In the genomic region with DNA sequence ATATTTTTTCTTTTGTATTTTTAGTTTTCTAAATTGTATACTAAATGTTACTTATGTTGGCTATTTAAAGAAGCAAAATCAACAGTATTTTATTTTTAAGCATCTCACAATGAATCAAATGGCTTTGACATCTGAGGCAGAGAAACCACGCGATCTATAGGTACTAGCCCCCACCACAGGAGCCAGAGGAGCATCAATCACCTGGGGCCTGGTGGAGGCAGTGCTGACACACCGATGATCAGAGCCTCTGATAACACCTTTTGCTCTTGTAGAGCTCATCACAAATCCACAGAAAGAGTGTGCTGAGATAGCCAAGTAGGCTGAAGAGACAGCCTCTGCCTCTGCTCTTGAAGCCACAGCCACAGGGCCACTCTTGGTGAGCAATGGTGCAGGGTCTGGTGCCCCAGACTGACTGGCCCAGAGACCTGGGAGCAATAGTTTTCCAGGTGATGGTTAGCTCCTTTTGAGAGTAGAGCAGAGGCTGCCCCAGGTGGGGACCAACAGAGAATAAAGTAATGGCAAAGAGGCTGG, we compare ENCODE assay signal across 25 cellular contexts. TPM values are rescaled to one million over a fixed set of nuclear protein-coding genes. Genes with fewer than 3 reads are reported as not detected.
DNase-seq lines count a peak whose midpoint lies in the region; ATAC-seq and TF ChIP-seq lines count a peak whose summit lies in the region.
"Had no signal": no experiment of that assay in that cellular context is flagged by ENCODE, and none has a peak within 500 bp of the region (broad histone marks: within the 10 kb centered on the region; RNA-seq: fewer than 3 reads in every experiment).

No MANE protein-coding gene starts in this region.

- no peaks in the 10 kb centered on the region for H3K9me3 ChIP-seq in SK-N-SH
- H3K9me3 ChIP-seq: BLaER1 treated with 17β-estradiol and CSF1 and Interleukin-3, amounts not matched to agents 10 nM and 100 nM had no signal

- no peaks in the 10 kb centered on the region for H3K27me3 ChIP-seq in SK-N-SH (ENCODE audit: insufficient read depth)
- H3K27me3 ChIP-seq: BLaER1 treated with 17β-estradiol and CSF1 and Interleukin-3, amounts not matched to agents 10 nM and 100 nM had no signal

- H2AFZ ChIP-seq in SK-N-SH (ENCODE audit: low read depth) = no peak overlapping the region
- H2AFZ ChIP-seq: GM23248 had no signal

- POLR2A ChIA-PET in SK-N-SH (lab: Yijun Ruan, JAX) = no interaction called here
- POLR2A ChIA-PET in activated naive CD8-positive, alpha-beta T cell treated with anti-CD3 and anti-CD28 coated beads, Interleukin-2, amount 10 ng/mL, durations not matched to agents 7 days and 5 days (lab: Charles Lee) = no interaction called here

- no peak overlapping the region for H3K4me3 Mint-ChIP-seq in activated naive CD8-positive, alpha-beta T cell treated with anti-CD3 and anti-CD28 coated beads, Interleukin-2, amount 10 ng/mL, durations not matched to agents 7 days and 5 days
- no peak overlapping the region for H3K4me3 Mint-ChIP-seq in activated naive CD8-positive, alpha-beta T cell treated with anti-CD3 and anti-CD28 coated beads, Interleukin-2, amount 50 U/mL, for 24 hours
- no peak overlapping the region for H3K4me3 Mint-ChIP-seq in central memory CD8-positive, alpha-beta T cell
- H3K4me3 Mint-ChIP-seq in nephron progenitor cell = no peak overlapping the region
- H3K4me3 Mint-ChIP-seq: CD8-positive, alpha-beta T cell; H9; HFFc6 had no signal

- peak; percentile 23; the same call in 1 of the 2 replicates for TF ChIP-seq RAD21 in SK-N-SH (IDR thresholded peaks at IDR 0.05; ENCODE audit: low read length)

- TF ChIP-seq CTCF in SK-N-SH (IDR thresholded peaks at IDR 0.05) (no peak), nephron progenitor cell (IDR thresholded peaks at IDR 0.05) (no peak)

- WGBS in SK-N-SH (ENCODE audit: low lambda C conversion rate) = 85% methylated on average over 3 of the region's 3 CpGs

- no peak overlapping the region for H3K4me3 ChIP-seq in SK-N-SH (ENCODE audit: low read depth in 2 of 2, low read length in 1 of 2)
- H3K4me3 ChIP-seq: BLaER1 treated with 17β-estradiol and CSF1 and Interleukin-3, amounts not matched to agents 10 nM and 100 nM; GM23248 had no signal

- no peak overlapping the region for H3K9ac ChIP-seq in SK-N-SH
- H3K9ac ChIP-seq: BLaER1 treated with 17β-estradiol and CSF1 and Interleukin-3, amounts not matched to agents 10 nM and 100 nM; GM23248 had no signal

- no peak for ATAC-seq in SK-N-SH treated with all-trans-retinoic acid at 6 μM for 48 hours
- peak; percentile 54 for ATAC-seq in activated naive CD8-positive, alpha-beta T cell treated with anti-CD3 and anti-CD28 coated beads, Interleukin-2, amount 10 ng/mL, durations not matched to agents 7 days and 5 days (ENCODE audit: low read depth)
- no peak for ATAC-seq in activated naive CD8-positive, alpha-beta T cell treated with anti-CD3 and anti-CD28 coated beads, Interleukin-2, amount 50 U/mL, for 24 hours
- ATAC-seq in central memory CD8-positive, alpha-beta T cell (replicated peaks; ENCODE audit: extremely low read depth, poor library complexity, severe bottlenecking) = peak; percentile 32
- ATAC-seq in HG02970 (IDR thresholded peaks at IDR 0.05; ENCODE audit: low FRiP score, unreplicated experiment) = no peak
- ATAC-seq: CD8-positive, alpha-beta T cell; PC-3 had no signal

- no peaks in the 10 kb centered on the region for H3K4me1 Mint-ChIP-seq in activated naive CD8-positive, alpha-beta T cell treated with anti-CD3 and anti-CD28 coated beads, Interleukin-2, amount 10 ng/mL, durations not matched to agents 7 days and 5 days
- peaks cover 2% of the 10 kb centered on the region for H3K4me1 Mint-ChIP-seq in activated naive CD8-positive, alpha-beta T cell treated with anti-CD3 and anti-CD28 coated beads, Interleukin-2, amount 50 U/mL, for 24 hours
- peaks cover 17% of the 10 kb centered on the region for H3K4me1 Mint-ChIP-seq in central memory CD8-positive, alpha-beta T cell
- H3K4me1 Mint-ChIP-seq in nephron progenitor cell = no peaks in the 10 kb centered on the region
- H3K4me1 Mint-ChIP-seq: H9 had no signal

- H3K36me3 ChIP-seq in SK-N-SH (replicated peaks in 1 of 2; ENCODE audit: control insufficient read depth in 1 of 2, insufficient read depth in 2 of 2, low read length in 1 of 2) = peaks cover 35 to 49% of the 10 kb centered on the region in 2 experiments

- CTCF ChIA-PET in SK-N-SH (lab: Yijun Ruan, JAX) = interaction anchor here (1.1 to 2.0 kb wide), 4 partner anchors 11 to 228 kb away, joined by 3 to 10 read pairs (median 5); partner anchors contain the start of gene SLC25A1

- DNase-seq in SK-N-SH = no peak
- DNase-seq in activated naive CD8-positive, alpha-beta T cell treated with anti-CD3 and anti-CD28 coated beads, Interleukin-2, amount 10 ng/mL, durations not matched to agents 7 days and 5 days = no peak
- no peak for DNase-seq in activated naive CD8-positive, alpha-beta T cell treated with anti-CD3 and anti-CD28 coated beads, Interleukin-2, amount 50 U/mL, for 24 hours
- DNase-seq in central memory CD8-positive, alpha-beta T cell (ENCODE audit: low spot score in 2 of 2) = no peak
- no peak for DNase-seq in nephron progenitor cell
- DNase-seq in HT-29 (ENCODE audit: low spot score) = no peak
- DNase-seq: ACHN; CD8-positive, alpha-beta T cell; DMS153; GM23248; H9; HFFc6; IMR-90; NCI-H1105; NCI-H2081 treated with DMSO at 0.1 percent for 48 hours; NCI-H2171 treated with DMSO at 0.1 percent for 48 hours; NCI-H446; NCI-H526; PC-3; Right ventricle myocardium superior had no signal

- H3K4me1 ChIP-seq in SK-N-SH (ENCODE audit: control insufficient read depth in 1 of 2, insufficient read depth in 2 of 2, low read depth in 1 of 2, low read length in 1 of 2) = peaks cover 0 to 30% of the 10 kb centered on the region in 2 experiments; a peak in 2 of 4 replicates
- H3K4me1 ChIP-seq: BLaER1 treated with 17β-estradiol and CSF1 and Interleukin-3, amounts not matched to agents 10 nM and 100 nM had no signal

- H3F3A ChIP-seq in SK-N-SH (replicated peaks; ENCODE audit: insufficient read depth) = peaks cover 4% of the 10 kb centered on the region

- H3K4me2 ChIP-seq in SK-N-SH = no peak overlapping the region
- H3K4me2 ChIP-seq: BLaER1 treated with 17β-estradiol and CSF1 and Interleukin-3, amounts not matched to agents 10 nM and 100 nM had no signal

- H3K27me3 Mint-ChIP-seq in activated naive CD8-positive, alpha-beta T cell treated with anti-CD3 and anti-CD28 coated beads, Interleukin-2, amount 10 ng/mL, durations not matched to agents 7 days and 5 days = no peaks in the 10 kb centered on the region
- no peaks in the 10 kb centered on the region for H3K27me3 Mint-ChIP-seq in activated naive CD8-positive, alpha-beta T cell treated with anti-CD3 and anti-CD28 coated beads, Interleukin-2, amount 50 U/mL, for 24 hours
- H3K27me3 Mint-ChIP-seq in central memory CD8-positive, alpha-beta T cell = no peaks in the 10 kb centered on the region
- peaks cover 1% of the 10 kb centered on the region for H3K27me3 Mint-ChIP-seq in nephron progenitor cell (ENCODE audit: low read depth, poor library complexity)

- H3K27ac Mint-ChIP-seq in activated naive CD8-positive, alpha-beta T cell treated with anti-CD3 and anti-CD28 coated beads, Interleukin-2, amount 10 ng/mL, durations not matched to agents 7 days and 5 days = no peak overlapping the region
- H3K27ac Mint-ChIP-seq in activated naive CD8-positive, alpha-beta T cell treated with anti-CD3 and anti-CD28 coated beads, Interleukin-2, amount 50 U/mL, for 24 hours = no peak overlapping the region
- H3K27ac Mint-ChIP-seq in central memory CD8-positive, alpha-beta T cell (ENCODE audit: low read depth) = no peak overlapping the region
- H3K27ac Mint-ChIP-seq in nephron progenitor cell = peak overlapping the region; percentile 49
- H3K27ac Mint-ChIP-seq: CD8-positive, alpha-beta T cell; H9; HFFc6 had no signal

- H3K9me2 ChIP-seq in SK-N-SH = no peaks in the 10 kb centered on the region

- no peaks in the 10 kb centered on the region for H4K20me1 ChIP-seq in SK-N-SH (ENCODE audit: insufficient read depth)

- peak overlapping the region in 1 of 2 experiments; percentile 95; a peak in 2 of 4 replicates for H3K27ac ChIP-seq in SK-N-SH (ENCODE audit: low read depth in 2 of 2, low read length in 1 of 2)
- H3K27ac ChIP-seq: 22Rv1; BLaER1 treated with 17β-estradiol and CSF1 and Interleukin-3, amounts not matched to agents 10 nM and 100 nM; GM23248; HL-60 had no signal

- H3K36me3 Mint-ChIP-seq in activated naive CD8-positive, alpha-beta T cell treated with anti-CD3 and anti-CD28 coated beads, Interleukin-2, amount 10 ng/mL, durations not matched to agents 7 days and 5 days = peaks cover 12% of the 10 kb centered on the region
- H3K36me3 Mint-ChIP-seq in activated naive CD8-positive, alpha-beta T cell treated with anti-CD3 and anti-CD28 coated beads, Interleukin-2, amount 50 U/mL, for 24 hours (ENCODE audit: low read depth) = peaks cover 54% of the 10 kb centered on the region
- peaks cover 59% of the 10 kb centered on the region for H3K36me3 Mint-ChIP-seq in central memory CD8-positive, alpha-beta T cell (ENCODE audit: insufficient read depth)
- peaks cover 61% of the 10 kb centered on the region for H3K36me3 Mint-ChIP-seq in nephron progenitor cell (ENCODE audit: low read depth)

- no peaks in the 10 kb centered on the region for H3K9me3 Mint-ChIP-seq in activated naive CD8-positive, alpha-beta T cell treated with anti-CD3 and anti-CD28 coated beads, Interleukin-2, amount 10 ng/mL, durations not matched to agents 7 days and 5 days
- H3K9me3 Mint-ChIP-seq in activated naive CD8-positive, alpha-beta T cell treated with anti-CD3 and anti-CD28 coated beads, Interleukin-2, amount 50 U/mL, for 24 hours = no peaks in the 10 kb centered on the region
- no peaks in the 10 kb centered on the region for H3K9me3 Mint-ChIP-seq in central memory CD8-positive, alpha-beta T cell
- no peaks in the 10 kb centered on the region for H3K9me3 Mint-ChIP-seq in nephron progenitor cell
- H3K9me3 Mint-ChIP-seq: CD8-positive, alpha-beta T cell; H9; HFFc6 had no signal

- no peak for TF ChIP-seq EP300 in SK-N-SH (IDR thresholded peaks at IDR 0.05; ENCODE audit: borderline replicate concordance in 1 of 2, low read depth in 1 of 2, low read length in 1 of 2)

- peaks cover 13% of the 10 kb centered on the region; the same call in 1 of the 2 replicates for H3K79me2 ChIP-seq in SK-N-SH (ENCODE audit: insufficient read depth)

RNA-seq across cellular contexts. Expression of gene HIRA, which starts 25.2 kb away (rescaled TPM):
- 20.2 and 21.0 TPM in 2 replicates for polyA plus RNA-seq in SK-N-SH (2012; rRNA removed)
- polyA plus RNA-seq in SK-N-SH (2012; cell fraction: cytosol; rRNA removed) = 13.6 and 19.3 TPM in 2 replicates
- 21.0 and 23.4 TPM in 2 replicates for polyA plus RNA-seq in SK-N-SH (2012; cell fraction: nucleus; rRNA removed)
- total RNA-seq in activated naive CD8-positive, alpha-beta T cell treated with anti-CD3 and anti-CD28 coated beads, Interleukin-2, amount 10 ng/mL, durations not matched to agents 7 days and 5 days = 10 to 100 TPM; 37.8 to 42.7 TPM
- 61.2 and 65.1 TPM in 2 replicates for total RNA-seq in HT-29 (2014; rRNA removed; shearing (Covaris generic))

RNA-seq across cellular contexts. Expression of gene MRPL40, which starts 26.0 kb away (rescaled TPM):
- 34.9 and 35.7 TPM in 2 replicates for polyA plus RNA-seq in SK-N-SH (2012; rRNA removed)
- polyA plus RNA-seq in SK-N-SH (2012; cell fraction: cytosol; rRNA removed) = 40.6 and 43.4 TPM in 2 replicates
- polyA plus RNA-seq in SK-N-SH (2012; cell fraction: nucleus; rRNA removed) = 12.7 and 17.4 TPM in 2 replicates
- total RNA-seq in activated naive CD8-positive, alpha-beta T cell treated with anti-CD3 and anti-CD28 coated beads, Interleukin-2, amount 10 ng/mL, durations not matched to agents 7 days and 5 days = 10 to 100 TPM; 22.0 to 23.6 TPM
- total RNA-seq in HT-29 (2014; rRNA removed; shearing (Covaris generic)) = 67.8 and 70.6 TPM in 2 replicates

RNA-seq across cellular contexts. Expression of gene C22orf39, which starts 41.2 kb away (rescaled TPM):
- polyA plus RNA-seq in SK-N-SH (2012; rRNA removed) = 17.7 and 22.2 TPM in 2 replicates
- polyA plus RNA-seq in SK-N-SH (2012; cell fraction: cytosol; rRNA removed) = 21.1 and 21.7 TPM in 2 replicates
- polyA plus RNA-seq in SK-N-SH (2012; cell fraction: nucleus; rRNA removed) = 11.1 and 14.0 TPM in 2 replicates
- total RNA-seq in activated naive CD8-positive, alpha-beta T cell treated with anti-CD3 and anti-CD28 coated beads, Interleukin-2, amount 10 ng/mL, durations not matched to agents 7 days and 5 days = 10 to 100 TPM; 42.2 to 47.4 TPM
- 43.6 and 58.4 TPM in 2 replicates for total RNA-seq in HT-29 (2014; rRNA removed; shearing (Covaris generic))

Comparison
In these comparisons a context has a peak if more than half of its experiments do, and no peak if none do; other contexts are left out.
1. ATAC-seq: peak in activated naive CD8-positive, alpha-beta T cell treated with anti-CD3 and anti-CD28 coated beads, Interleukin-2, amount 10 ng/mL, durations not matched to agents 7 days and 5 days (single experiment) and central memory CD8-positive, alpha-beta T cell (single experiment); none in SK-N-SH treated with all-trans-retinoic acid at 6 μM for 48 hours (single experiment), activated naive CD8-positive, alpha-beta T cell treated with anti-CD3 and anti-CD28 coated beads, Interleukin-2, amount 50 U/mL, for 24 hours (single experiment) and HG02970 (single experiment).